8 cellular contexts compared by ENCODE assay signal in genomic region chr2:197705143-197705911, GRCh38. TPM values are rescaled to one million over a fixed set of nuclear protein-coding genes. Genes with fewer than 3 reads are reported as not detected.
DNase-seq lines count a peak whose midpoint lies in the region; ATAC-seq lines count a peak whose summit lies in the region.

TSS of gene MARS2 (plus strand) at chr2:197705369. CDS start at chr2:197705406, 37 bp downstream.

- DNase-seq in NCI-H69 (lab: John Stamatoyannopoulos, UW) (peak; percentile 92), cortex of kidney (lab: John Stamatoyannopoulos, UW) (peak; percentile 77), left lobe of liver (ENCODE audit: low spot score) (peak; percentile 95)
- DNase-seq in activated CD4-positive, alpha-beta T cell treated with anti-CD3 and anti-CD28 coated beads, Interleukin-2, amount 10 ng/mL, durations not matched to agents 7 days and 5 days = peak; percentile 91
- DNase-seq in stimulated activated CD4-positive, alpha-beta T cell treated with anti-CD3 and anti-CD28 coated beads, Interleukin-2, amount 100 ng/mL, for 4 hours (ENCODE audit: low read depth) = peak; percentile 90

- CTCF ChIA-PET in activated CD4-positive, alpha-beta T cell treated with anti-CD3 and anti-CD28 coated beads, Interleukin-2, amount 10 ng/mL, durations not matched to agents 7 days and 5 days (lab: Charles Lee) = interaction anchor here (0.6 to 1.1 kb wide), 3 partner anchors 18 to 47 kb away, joined by 3 to 4 read pairs (median 3); no protein-coding TSS in a partner anchor

- peaks cover 4% of the 10 kb centered on the region for H3K9me3 Mint-ChIP-seq in activated CD4-positive, alpha-beta T cell treated with anti-CD3 and anti-CD28 coated beads, Interleukin-2, amount 10 ng/mL, durations not matched to agents 7 days and 5 days

- ATAC-seq in GM19328 (IDR thresholded peaks at IDR 0.05; ENCODE audit: unreplicated experiment) = peak; percentile 83
- peak; percentile 82 for ATAC-seq in HG03469 (IDR thresholded peaks at IDR 0.05; ENCODE audit: unreplicated experiment)
- ATAC-seq in left lobe of liver = peak; percentile 91

- H3K4me3 Mint-ChIP-seq in activated CD4-positive, alpha-beta T cell treated with anti-CD3 and anti-CD28 coated beads, Interleukin-2, amount 10 ng/mL, durations not matched to agents 7 days and 5 days = peak within 1 kb of the TSS; percentile 81

- peaks cover 0 to 50% (median 46%) of the 10 kb centered on the region in 11 experiments; a peak in 20 of 22 replicates for H4K20me1 ChIP-seq in BLaER1 treated with 17β-estradiol and CSF1 and Interleukin-3, amounts not matched to agents 10 nM and 100 nM

- H3K4me2 ChIP-seq in BLaER1 treated with 17β-estradiol and CSF1 and Interleukin-3, amounts not matched to agents 10 nM and 100 nM = peak within 1 kb of the TSS; percentile 92 to 99 (median 97)

- H3K36me3 ChIP-seq in BLaER1 treated with 17β-estradiol and CSF1 and Interleukin-3, amounts not matched to agents 10 nM and 100 nM = peaks cover 0 to 22% (median 18%) of the 10 kb centered on the region in 11 experiments; a peak in 16 of 22 replicates

- H3K27me3 Mint-ChIP-seq in activated CD4-positive, alpha-beta T cell treated with anti-CD3 and anti-CD28 coated beads, Interleukin-2, amount 10 ng/mL, durations not matched to agents 7 days and 5 days = no peaks in the 10 kb centered on the region

- H3K4me3 ChIP-seq in BLaER1 treated with 17β-estradiol and CSF1 and Interleukin-3, amounts not matched to agents 10 nM and 100 nM = peak within 1 kb of the TSS; percentile 71 to 98 (median 96)

- POLR2A ChIA-PET in activated CD4-positive, alpha-beta T cell treated with anti-CD3 and anti-CD28 coated beads, Interleukin-2, amount 10 ng/mL, durations not matched to agents 7 days and 5 days (lab: Charles Lee) = interaction anchor here (0.8 to 1.2 kb wide), 2 partner anchors 189 to 206 kb away, joined by 3 to 4 read pairs; partner anchors contain the start of gene HSPD1

- peaks cover 53% of the 10 kb centered on the region for H3K4me1 Mint-ChIP-seq in activated CD4-positive, alpha-beta T cell treated with anti-CD3 and anti-CD28 coated beads, Interleukin-2, amount 10 ng/mL, durations not matched to agents 7 days and 5 days

- H3K27ac ChIP-seq in BLaER1 treated with 17β-estradiol and CSF1 and Interleukin-3, amounts not matched to agents 10 nM and 100 nM = peak within 1 kb of the TSS; percentile 78 to 85 (median 81)

- no peaks in the 10 kb centered on the region; a peak in 1 of 22 replicates for H3K9me3 ChIP-seq in BLaER1 treated with 17β-estradiol and CSF1 and Interleukin-3, amounts not matched to agents 10 nM and 100 nM (replicated peaks in 1 of 11)

- no peaks in the 10 kb centered on the region for H3K27me3 ChIP-seq in BLaER1 treated with 17β-estradiol and CSF1 and Interleukin-3, amounts not matched to agents 10 nM and 100 nM

- peak within 1 kb of the TSS; percentile 82 to 92 (median 86) for H3K9ac ChIP-seq in BLaER1 treated with 17β-estradiol and CSF1 and Interleukin-3, amounts not matched to agents 10 nM and 100 nM

- peaks cover 23% of the 10 kb centered on the region for H3K36me3 Mint-ChIP-seq in activated CD4-positive, alpha-beta T cell treated with anti-CD3 and anti-CD28 coated beads, Interleukin-2, amount 10 ng/mL, durations not matched to agents 7 days and 5 days (ENCODE audit: low read depth)

- H3K4me1 ChIP-seq in BLaER1 treated with 17β-estradiol and CSF1 and Interleukin-3, amounts not matched to agents 10 nM and 100 nM = peaks cover 32 to 45% (median 37%) of the 10 kb centered on the region in 10 experiments

- H3K27ac Mint-ChIP-seq in activated CD4-positive, alpha-beta T cell treated with anti-CD3 and anti-CD28 coated beads, Interleukin-2, amount 10 ng/mL, durations not matched to agents 7 days and 5 days = peak within 1 kb of the TSS; percentile 95

RNA-seq across cellular contexts. Expression of gene MARS2, which starts in this region (rescaled TPM):
- 10 to 100 TPM; 11.1 to 11.9 TPM for total RNA-seq in activated CD4-positive, alpha-beta T cell treated with anti-CD3 and anti-CD28 coated beads, Interleukin-2, amount 10 ng/mL, durations not matched to agents 7 days and 5 days
- 5.6 TPM for total RNA-seq in left lobe of liver

Comparison
In these comparisons a context has a peak if more than half of its experiments do, and no peak if none do; other contexts are left out.
1. Peak in every context shown above with its lines: DNase-seq, ATAC-seq, H3K4me3 ChIP-seq and H3K27ac ChIP-seq.